10 cellular contexts compared by ENCODE assay signal in the genomic region with DNA sequence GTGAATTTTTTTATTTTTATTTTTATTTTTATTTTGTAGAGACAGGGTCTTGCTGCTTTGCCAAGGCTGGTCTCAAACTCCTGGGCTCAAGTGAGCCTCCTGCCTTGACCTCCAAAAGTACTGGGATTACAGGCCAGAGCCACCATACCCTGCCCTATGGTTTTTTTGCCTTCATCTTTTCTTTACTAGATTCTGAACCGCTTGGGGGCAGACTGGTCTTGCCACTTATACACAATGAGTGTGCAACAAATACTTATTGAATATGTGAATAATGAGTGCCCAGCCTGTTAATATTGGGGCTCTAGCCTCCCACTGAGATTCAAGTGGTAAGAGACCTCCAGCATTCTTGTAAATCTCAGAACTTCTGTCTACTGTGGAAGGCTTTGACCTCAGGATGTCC. TPM values are rescaled to one million over a fixed set of nuclear protein-coding genes. Genes with fewer than 3 reads are reported as not detected.
A peak's percentile ranks its signal among the peaks of the same experiment; 100 is the strongest.
DNase-seq lines count a peak whose midpoint lies in the region; ATAC-seq and TF ChIP-seq lines count a peak whose summit lies in the region.
"Had no signal": no experiment of that assay in that cellular context is flagged by ENCODE, and none has a peak within 500 bp of the region (broad histone marks: within the 10 kb centered on the region; RNA-seq: fewer than 3 reads in every experiment).

No MANE protein-coding gene starts in this region.

- POLR2A ChIA-PET in Panc1 (lab: Charles Lee) = no interaction called here

- H3K36me3 ChIP-seq in DND-41 (ENCODE audit: insufficient read depth, low read length) (peaks cover 33% of the 10 kb centered on the region), Panc1 (ENCODE audit: control insufficient read depth, insufficient read depth, low read length) (no peaks in the 10 kb centered on the region; the same call in 1 of the 2 replicates)
- H3K36me3 ChIP-seq: right atrium auricular region had no signal

- H3K27me3 Mint-ChIP-seq in central memory CD8-positive, alpha-beta T cell = no peaks in the 10 kb centered on the region
- peaks cover 4% of the 10 kb centered on the region for H3K27me3 Mint-ChIP-seq in neural crest cell (ENCODE audit: low read depth)

- CTCF ChIA-PET in Panc1 (lab: Charles Lee) = no interaction called here

- peaks cover 86% of the 10 kb centered on the region for H3K79me2 ChIP-seq in DND-41 (ENCODE audit: insufficient read depth, low read length)

- peak overlapping the region; percentile 97 for H3K27ac Mint-ChIP-seq in central memory CD8-positive, alpha-beta T cell (ENCODE audit: low read depth)
- no peak overlapping the region for H3K27ac Mint-ChIP-seq in neural crest cell (ENCODE audit: unreplicated experiment)

- H3K4me1 ChIP-seq in DND-41 (ENCODE audit: insufficient read depth, low read length) (peaks cover 46% of the 10 kb centered on the region), Panc1 (ENCODE audit: control insufficient read depth, insufficient read depth, low read length) (peaks cover 23% of the 10 kb centered on the region)

- in situ Hi-C loops in Panc1 (cut with HindIII; ENCODE audit: low pct_unique_long_range_greater_than_20kb, low sequenced_read_pairs) = no loop called here

- BruUV-seq in Panc1 (replicated peaks; lab: Mats Ljungman, UMichigan) = no TSS peak

- H3K9me3 ChIP-seq in DND-41 (ENCODE audit: insufficient read depth, low read length, severe bottlenecking) (no peaks in the 10 kb centered on the region), Panc1 (ENCODE audit: control insufficient read depth, insufficient read depth, low read depth, low read length) (no peaks in the 10 kb centered on the region)
- H3K9me3 ChIP-seq: right atrium auricular region had no signal

- no peak overlapping the region for H3K27ac ChIP-seq in DND-41 (ENCODE audit: low read length)
- H3K27ac ChIP-seq in Panc1 (ENCODE audit: low read length) = no peak overlapping the region
- H3K27ac ChIP-seq: right atrium auricular region had no signal

- no peak overlapping the region for H3K9ac ChIP-seq in DND-41 (ENCODE audit: low read depth, low read length)

- no peak overlapping the region for H2AFZ ChIP-seq in DND-41 (ENCODE audit: low read depth, low read length)

- peak overlapping the region; percentile 3; the same call in 1 of the 2 replicates for H3K4me2 ChIP-seq in DND-41 (ENCODE audit: insufficient read depth, low read length)

- peaks cover 51% of the 10 kb centered on the region for H3K36me3 Mint-ChIP-seq in central memory CD8-positive, alpha-beta T cell (ENCODE audit: insufficient read depth)
- H3K36me3 Mint-ChIP-seq in neural crest cell (ENCODE audit: low read depth) = peaks cover 24% of the 10 kb centered on the region

- H3K4me1 Mint-ChIP-seq in central memory CD8-positive, alpha-beta T cell = peaks cover 79% of the 10 kb centered on the region
- H3K4me1 Mint-ChIP-seq in neural crest cell = peaks cover 64% of the 10 kb centered on the region

- intact Hi-C loops in Panc1 (cut with micrococcal nuclease; ENCODE audit: unreplicated experiment) = loop anchor here (10.0 kb wide), 1 partner anchor 174 kb away; no protein-coding TSS in a partner anchor
- intact Hi-C loops in left ventricle myocardium superior (cut with micrococcal nuclease) = no loop called here

- H3K4me3 ChIP-seq in DND-41 (ENCODE audit: low read depth in 1 of 2, low read length in 2 of 2) (no peak overlapping the region), Panc1 (ENCODE audit: low read depth in 2 of 2, low read length in 2 of 2) (no peak overlapping the region)
- H3K4me3 ChIP-seq: right atrium auricular region had no signal

- peak overlapping the region; percentile 97 for H3K4me3 Mint-ChIP-seq in central memory CD8-positive, alpha-beta T cell
- peak overlapping the region; percentile 69 for H3K4me3 Mint-ChIP-seq in neural crest cell

- TF ChIP-seq CTCF in DND-41 (IDR thresholded peaks at IDR 0.05; ENCODE audit: borderline replicate concordance, extremely low read depth, low read length, poor library complexity, severe bottlenecking) (no peak), Panc1 (IDR thresholded peaks at IDR 0.05) (0 out of 2 replicates have a peak, but pooled peaks have one; percentile 25), neural crest cell (conservative IDR thresholded peaks at IDR 0.05) (no peak)

- no peaks in the 10 kb centered on the region for H3K9me3 Mint-ChIP-seq in central memory CD8-positive, alpha-beta T cell
- H3K9me3 Mint-ChIP-seq in neural crest cell = no peaks in the 10 kb centered on the region

- no peak for DNase-seq in DND-41
- no peak for DNase-seq in Panc1 (ENCODE audit: low read depth, low spot score)
- no peak for DNase-seq in central memory CD8-positive, alpha-beta T cell (ENCODE audit: low spot score in 2 of 2)
- no peak for DNase-seq in neural crest cell (ENCODE audit: low read depth, low spot score)
- DNase-seq in left ventricle myocardium superior = no peak
- no peak for DNase-seq in NCI-H345 (lab: John Stamatoyannopoulos, UW)
- DNase-seq: NCI-H1930 had no signal

- H4K20me1 ChIP-seq in DND-41 (ENCODE audit: insufficient read depth, low read length) = peaks cover 61% of the 10 kb centered on the region

- H3K27me3 ChIP-seq in DND-41 (ENCODE audit: insufficient read depth, low read length, poor library complexity) = no peaks in the 10 kb centered on the region
- no peaks in the 10 kb centered on the region for H3K27me3 ChIP-seq in Panc1 (ENCODE audit: control insufficient read depth, insufficient read depth, low read length)
- H3K27me3 ChIP-seq: right atrium auricular region had no signal

- ATAC-seq in DND-41 (ENCODE audit: insufficient read depth, low read depth) = no peak
- ATAC-seq in Panc1 = no peak
- no peak for ATAC-seq in central memory CD8-positive, alpha-beta T cell (replicated peaks; ENCODE audit: extremely low read depth, poor library complexity, severe bottlenecking)
- no peak for ATAC-seq in GM21723 (IDR thresholded peaks at IDR 0.05; ENCODE audit: unreplicated experiment)
- no peak for ATAC-seq in left ventricle myocardium superior
- no peak for ATAC-seq in HG03095 (IDR thresholded peaks at IDR 0.05; ENCODE audit: unreplicated experiment)

RNA-seq across cellular contexts. Expression of gene NCK2, which starts 3.9 kb away (rescaled TPM):
- 60.7 TPM for total RNA-seq in Panc1 (2021; ENCODE audit: unreplicated experiment)
- polyA plus RNA-seq in Panc1 (2012; ENCODE audit: insufficient read length) = 74.0 TPM
- total RNA-seq in neural crest cell = 67.7 and 71.9 TPM in 2 replicates
- 39.9 TPM for total RNA-seq in left ventricle myocardium superior
